In genomic region chr12:7716391-7716790, GRCh38 we compare ENCODE assay signal across 1 cellular context.
TF ChIP-seq lines count a peak whose summit lies in the region.

No MANE protein-coding gene starts in this region.

TF ChIP-seq in HCT116, 20 proteins besides CTCF, POLR2A, EP300 and RAD21 (continued from another document):
- TF ChIP-seq ZBTB33 (IDR thresholded peaks at IDR 0.05; ENCODE audit: extremely low read depth, insufficient replicate concordance, low read length) (no peak), ELF1 (IDR thresholded peaks at IDR 0.05; ENCODE audit: borderline replicate concordance, low read depth) (no peak), EZH2 (IDR thresholded peaks at IDR 0.05) (no peak)
TF ChIP-seq in HCT116: peak in this region for 0.
